ENCODE assay signal across 33 cellular contexts in genomic region chr10:93671042-93671441, GRCh38. TPM values are rescaled to one million over a fixed set of nuclear protein-coding genes. Genes with fewer than 3 reads are reported as not detected.
"Had no signal": no experiment of that assay in that cellular context is flagged by ENCODE, and none has a peak within 500 bp of the region (broad histone marks: within the 10 kb centered on the region; RNA-seq: fewer than 3 reads in every experiment).

No MANE protein-coding gene starts in this region.

- H3K27me3 Mint-ChIP-seq: naive B cell; naive thymus-derived CD8-positive, alpha-beta T cell; natural killer cell treated with Interleukin-12 subunit alpha and Interleukin-12 subunit beta and Interleukin-15 and Interleukin-18, amount 100 ng/mL, for 72 hours; stimulated activated naive CD8-positive, alpha-beta T cell treated with anti-CD3 and anti-CD28 coated beads, Interleukin-15, amount 100 ng/mL, for 72 hours; type B pancreatic cell had no signal

- H3K27ac ChIP-seq: neutrophil, pancreas, psoas muscle, skin epidermis, suprapubic skin, testis, tibial artery, transverse colon, upper lobe of right lung, uterus had no signal

- DNase-seq: naive B cell; naive thymus-derived CD8-positive, alpha-beta T cell; nephron progenitor cell; nucleus accumbens; pancreas; psoas muscle; right cardiac atrium; stimulated activated CD4-positive, alpha-beta T cell treated with anti-CD3 and anti-CD28 coated beads, Interleukin-15, amount 100 ng/mL, for 24 hours; stimulated activated CD4-positive, alpha-beta T cell treated with anti-CD3 and anti-CD28 coated beads, Interleukin-2, amount 100 ng/mL, for 24 hours; stimulated activated CD4-positive, alpha-beta T cell treated with anti-CD3 and anti-CD28 coated beads, Interleukin-2, amount 100 ng/mL, for 48 hours; stimulated activated CD4-positive, alpha-beta T cell treated with anti-CD3 and anti-CD28 coated beads, Interleukin-4, amount 100 ng/mL, for 24 hours; stimulated activated naive CD4-positive, alpha-beta T cell; stimulated activated naive CD8-positive, alpha-beta T cell treated with anti-CD3 and anti-CD28 coated beads, Interleukin-15, amount 100 ng/mL, for 72 hours; stimulated activated naive CD8-positive, alpha-beta T cell treated with anti-CD3 and anti-CD28 coated beads, Interleukin-15, Interleukin-2, amounts not matched to agents 100 U/mL and 50 U/mL, for 24 hours; substantia nigra; testis; tibial artery; transverse colon; upper lobe of right lung; uterus had no signal

- H3K9me3 ChIP-seq: neutrophil, pancreas, psoas muscle, suprapubic skin, testis, tibial artery, transverse colon, upper lobe of right lung, uterus had no signal

- ATAC-seq: naive thymus-derived CD8-positive, alpha-beta T cell; natural killer cell treated with Interleukin-12 subunit alpha and Interleukin-12 subunit beta and Interleukin-15 and Interleukin-18, amount 100 ng/mL, for 72 hours; pancreas; psoas muscle; right cardiac atrium; sciatic nerve; stimulated activated effector memory CD8-positive, alpha-beta T cell treated with anti-CD3 and anti-CD28 coated beads, Interleukin-12 subunit alpha, Interleukin-12 subunit beta, amount 100 ng/mL, for 72 hours; stimulated activated naive CD8-positive, alpha-beta T cell treated with anti-CD3 and anti-CD28 coated beads, Interleukin-15, amount 100 ng/mL, for 72 hours; stimulated activated naive CD8-positive, alpha-beta T cell treated with anti-CD3 and anti-CD28 coated beads, Interleukin-15, Interleukin-2, amounts not matched to agents 100 U/mL and 50 U/mL, for 24 hours; upper lobe of right lung had no signal

- H3K9me3 Mint-ChIP-seq: naive B cell; naive thymus-derived CD8-positive, alpha-beta T cell; natural killer cell treated with Interleukin-12 subunit alpha and Interleukin-12 subunit beta and Interleukin-15 and Interleukin-18, amount 100 ng/mL, for 72 hours; nephron progenitor cell; neural crest cell; stimulated activated effector memory CD8-positive, alpha-beta T cell treated with anti-CD3 and anti-CD28 coated beads, Interleukin-12 subunit alpha, Interleukin-12 subunit beta, amount 100 ng/mL, for 72 hours; stimulated activated naive CD8-positive, alpha-beta T cell treated with anti-CD3 and anti-CD28 coated beads, Interleukin-15, amount 100 ng/mL, for 72 hours; type B pancreatic cell had no signal

- H3K36me3 ChIP-seq: uterus had no signal

- H3K4me3 ChIP-seq: pancreas, psoas muscle, skin epidermis, suprapubic skin, testis, tibial artery, transverse colon, upper lobe of right lung, uterus had no signal

- H3K27me3 ChIP-seq: neutrophil, pancreas, suprapubic skin, testis, tibial artery, transverse colon, upper lobe of right lung, uterus had no signal

- H3K27ac Mint-ChIP-seq: naive B cell; naive thymus-derived CD8-positive, alpha-beta T cell; natural killer cell treated with Interleukin-12 subunit alpha and Interleukin-12 subunit beta and Interleukin-15 and Interleukin-18, amount 100 ng/mL, for 72 hours; nephron progenitor cell; stimulated activated naive CD8-positive, alpha-beta T cell treated with anti-CD3 and anti-CD28 coated beads, Interleukin-15, amount 100 ng/mL, for 72 hours; type B pancreatic cell had no signal

- H3K4me3 Mint-ChIP-seq: naive B cell; naive thymus-derived CD8-positive, alpha-beta T cell; natural killer cell treated with Interleukin-12 subunit alpha and Interleukin-12 subunit beta and Interleukin-15 and Interleukin-18, amount 100 ng/mL, for 72 hours; nephron progenitor cell; neural crest cell; stimulated activated effector memory CD8-positive, alpha-beta T cell treated with anti-CD3 and anti-CD28 coated beads, Interleukin-12 subunit alpha, Interleukin-12 subunit beta, amount 100 ng/mL, for 72 hours; stimulated activated naive CD8-positive, alpha-beta T cell treated with anti-CD3 and anti-CD28 coated beads, Interleukin-15, amount 100 ng/mL, for 72 hours; type B pancreatic cell had no signal

- H3K4me1 Mint-ChIP-seq: naive B cell; nephron progenitor cell; neural crest cell; stimulated activated effector memory CD8-positive, alpha-beta T cell treated with anti-CD3 and anti-CD28 coated beads, Interleukin-12 subunit alpha, Interleukin-12 subunit beta, amount 100 ng/mL, for 72 hours; stimulated activated naive CD8-positive, alpha-beta T cell treated with anti-CD3 and anti-CD28 coated beads, Interleukin-15, amount 100 ng/mL, for 72 hours had no signal

- H3K4me1 ChIP-seq: psoas muscle, suprapubic skin, testis, tibial artery, transverse colon, upper lobe of right lung, uterus had no signal

RNA-seq across cellular contexts. Expression of gene PDE6C, which starts 58.7 kb away (rescaled TPM):
- total RNA-seq: naive thymus-derived CD8-positive, alpha-beta T cell; natural killer cell treated with Interleukin-12 subunit alpha and Interleukin-12 subunit beta and Interleukin-15 and Interleukin-18, amount 100 ng/mL, for 72 hours; neural crest cell; omental fat pad; osteocyte; pancreas; posterior vena cava; psoas muscle; renal cortical epithelial cell; right cardiac atrium; sciatic nerve; suprapubic skin; testis; transverse colon; upper lobe of right lung; urinary bladder; uterus had no signal
- polyA plus RNA-seq: pancreas, psoas muscle, right cardiac atrium had no signal
